ENCODE assay signal across 18 cellular contexts in the genomic region with DNA sequence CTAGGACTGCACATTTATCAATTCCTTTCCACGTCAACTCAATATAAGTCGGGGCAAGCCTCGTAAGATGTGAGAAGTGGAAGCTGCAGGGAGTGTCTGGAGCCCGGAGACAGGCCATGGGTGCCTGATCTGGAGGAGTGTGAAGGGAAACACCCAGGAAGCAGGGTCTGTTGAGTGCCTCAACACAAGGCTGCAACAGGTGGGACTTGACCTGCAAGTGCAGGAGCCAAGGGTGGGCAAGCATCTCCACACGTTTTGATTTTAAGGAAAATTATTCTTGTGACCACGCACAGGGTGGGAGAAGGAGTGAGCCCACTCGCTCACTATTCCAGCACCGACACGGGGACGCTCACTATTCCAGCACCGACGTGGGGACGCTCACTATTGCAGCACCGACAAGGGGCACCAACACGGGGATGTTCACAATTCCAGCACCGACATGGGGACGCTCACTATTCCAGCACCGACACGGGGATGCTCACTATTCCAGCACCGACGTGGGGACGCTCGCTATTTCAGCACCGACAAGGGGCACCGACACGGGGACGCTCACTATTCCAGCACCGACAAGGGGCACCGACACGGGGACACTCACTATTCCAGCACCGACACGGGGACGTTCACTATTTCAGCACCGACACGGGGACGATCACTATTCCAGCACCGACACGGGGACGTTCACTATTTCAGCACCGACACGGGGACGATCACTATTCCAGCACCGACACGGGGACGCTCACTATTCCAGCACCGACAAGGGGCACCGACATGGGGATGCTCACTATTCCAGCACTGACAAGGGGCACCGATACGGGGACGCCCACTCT.
DNase-seq lines count a peak whose midpoint lies in the region; ATAC-seq and TF ChIP-seq lines count a peak whose summit lies in the region.
"Had no signal": no experiment of that assay in that cellular context is flagged by ENCODE, and none has a peak within 500 bp of the region (broad histone marks: within the 10 kb centered on the region; RNA-seq: fewer than 3 reads in every experiment).

No MANE protein-coding gene starts in this region.

- TF ChIP-seq CTCF in left ventricle myocardium inferior (IDR thresholded peaks at IDR 0.05; ENCODE audit: borderline replicate concordance) (no peak), endothelial cell (IDR thresholded peaks at IDR 0.05; ENCODE audit: unreplicated experiment) (no peak), lung (IDR thresholded peaks at IDR 0.05; ENCODE audit: control extremely low read depth, extremely low read depth) (no peak), upper lobe of left lung (IDR thresholded peaks at IDR 0.05) (no peak)

- H3K4me1 Mint-ChIP-seq in endothelial cell (ENCODE audit: unreplicated experiment), result no peaks in the 10 kb centered on the region

- TF ChIP-seq EP300 in upper lobe of left lung (IDR thresholded peaks at IDR 0.05), result no peak

- no peaks in the 10 kb centered on the region for H3K4me1 ChIP-seq in left ventricle myocardium inferior
- H3K4me1 ChIP-seq in lung (ENCODE audit: control insufficient read depth in 2 of 2, insufficient read depth in 2 of 2, low read length in 2 of 2), result no peaks in the 10 kb centered on the region
- no peaks in the 10 kb centered on the region for H3K4me1 ChIP-seq in upper lobe of left lung
- H3K4me1 ChIP-seq: left lung, SJCRH30 had no signal

- no peak overlapping the region for H3K4me3 ChIP-seq in left ventricle myocardium inferior
- H3K4me3 ChIP-seq in lung, result no peak overlapping the region
- H3K4me3 ChIP-seq in upper lobe of left lung, result no peak overlapping the region
- H3K4me3 ChIP-seq: GM23248, left lung, SJCRH30 had no signal

- intact Hi-C loops in Right ventricle myocardium inferior (cut with DNase I) (no loop called here), left ventricle myocardium inferior (cut with micrococcal nuclease) (no loop called here)

- in situ Hi-C loops in ACHN (cut with HindIII; ENCODE audit: low pct_ligation_motif_present, low pct_unique_long_range_greater_than_20kb, low sequenced_read_pairs), result no loop called here

- DNase-seq in Right ventricle myocardium inferior (ENCODE audit: missing footprints) (peak; percentile 66), left ventricle myocardium inferior (no peak), endothelial cell (ENCODE audit: low spot score) (no peak), lung (ENCODE audit: low spot score) (no peak), upper lobe of left lung (no peak), NCI-H69 (lab: John Stamatoyannopoulos, UW) (no peak), ACHN (no peak)
- no peak for DNase-seq in activated CD4-positive, alpha-beta T cell treated with anti-CD3 and anti-CD28 coated beads for 4 hours
- DNase-seq: activated CD4-positive, alpha-beta T cell treated with anti-CD3 and anti-CD28 coated beads for 1 hour; activated CD8-positive, alpha-beta memory T cell treated with anti-CD3 and anti-CD28 coated beads, Interleukin-2, amount 50 U/mL, for 48 hours; GM23248; left lung; NCI-H1694 treated with DMSO at 0.1 percent for 48 hours; NCI-H446 treated with DMSO at 0.1 percent for 48 hours; T-helper 9 cell had no signal

- peaks cover 9% of the 10 kb centered on the region for H3K27me3 Mint-ChIP-seq in endothelial cell (ENCODE audit: unreplicated experiment)
- H3K27me3 Mint-ChIP-seq: activated naive CD8-positive, alpha-beta T cell; naive thymus-derived CD8-positive, alpha-beta T cell had no signal

- 86 to 87% methylated on average over 50 of the region's 50 CpGs for WGBS in lung, 2 donors
- WGBS in upper lobe of left lung, 2 donors, result 82 to 85% methylated on average over 50 of the region's 50 CpGs

- TF ChIP-seq POLR2A in upper lobe of left lung (IDR thresholded peaks at IDR 0.05), result no peak

- H3K27me3 ChIP-seq in left ventricle myocardium inferior (ENCODE audit: low read depth) (no peaks in the 10 kb centered on the region), lung (ENCODE audit: control insufficient read depth, insufficient read depth) (no peaks in the 10 kb centered on the region), upper lobe of left lung (no peaks in the 10 kb centered on the region)
- H3K27me3 ChIP-seq: left lung, SJCRH30 had no signal

- no peaks in the 10 kb centered on the region for H3K9me3 Mint-ChIP-seq in endothelial cell (ENCODE audit: unreplicated experiment)
- H3K9me3 Mint-ChIP-seq: naive thymus-derived CD8-positive, alpha-beta T cell had no signal

- ATAC-seq in Right ventricle myocardium inferior, result peak; percentile 29
- ATAC-seq in lung (ENCODE audit: insufficient read depth, low FRiP score), result peak; percentile 17
- ATAC-seq in upper lobe of left lung (ENCODE audit: low FRiP score in 2 of 2), result peak; percentile 65 to 78
- ATAC-seq: left lung; naive thymus-derived CD8-positive, alpha-beta T cell had no signal

- H3K36me3 ChIP-seq in left ventricle myocardium inferior (no peaks in the 10 kb centered on the region), lung (ENCODE audit: control insufficient read depth in 2 of 2, insufficient read depth in 2 of 2, low read length in 2 of 2) (peaks cover 0 to 2% of the 10 kb centered on the region in 2 donors), upper lobe of left lung (peaks cover 0 to 7% (median 0%) of the 10 kb centered on the region in 4 donors)
- H3K36me3 ChIP-seq: SJCRH30 had no signal

- peak overlapping the region; percentile 18 for H3K4me3 Mint-ChIP-seq in endothelial cell (ENCODE audit: unreplicated experiment)
- H3K4me3 Mint-ChIP-seq: activated naive CD8-positive, alpha-beta T cell; naive thymus-derived CD8-positive, alpha-beta T cell had no signal

- H3K9me3 ChIP-seq in left ventricle myocardium inferior (replicated peaks), result no peaks in the 10 kb centered on the region
- peaks cover 0 to 3% of the 10 kb centered on the region in 2 donors for H3K9me3 ChIP-seq in lung (ENCODE audit: control insufficient read depth in 2 of 2, insufficient read depth in 1 of 2, low read length in 1 of 2)
- H3K9me3 ChIP-seq in upper lobe of left lung, result no peaks in the 10 kb centered on the region
- H3K9me3 ChIP-seq: left lung, SJCRH30 had no signal

- peaks cover 26% of the 10 kb centered on the region for H3K36me3 Mint-ChIP-seq in endothelial cell (ENCODE audit: low read depth, unreplicated experiment)

- H3K27ac ChIP-seq in left ventricle myocardium inferior (replicated peaks), result no peak overlapping the region
- no peak overlapping the region for H3K27ac ChIP-seq in lung (ENCODE audit: low read depth in 1 of 2, low read length in 1 of 2)
- H3K27ac ChIP-seq in upper lobe of left lung, result no peak overlapping the region
- H3K27ac ChIP-seq: GM23248, left lung, SJCRH30 had no signal

- peak overlapping the region; percentile 6 for H3K27ac Mint-ChIP-seq in endothelial cell (ENCODE audit: unreplicated experiment)
- H3K27ac Mint-ChIP-seq: activated naive CD8-positive, alpha-beta T cell had no signal

Comparison
In these comparisons a context has a peak if more than half of its experiments do, and no peak if none do; other contexts are left out.
1. ATAC-seq: peak in every context shown above with its lines; median percentile 72 in upper lobe of left lung; 29 in Right ventricle myocardium inferior; 17 in lung.